9 cellular contexts compared by ENCODE assay signal in the genomic region with DNA sequence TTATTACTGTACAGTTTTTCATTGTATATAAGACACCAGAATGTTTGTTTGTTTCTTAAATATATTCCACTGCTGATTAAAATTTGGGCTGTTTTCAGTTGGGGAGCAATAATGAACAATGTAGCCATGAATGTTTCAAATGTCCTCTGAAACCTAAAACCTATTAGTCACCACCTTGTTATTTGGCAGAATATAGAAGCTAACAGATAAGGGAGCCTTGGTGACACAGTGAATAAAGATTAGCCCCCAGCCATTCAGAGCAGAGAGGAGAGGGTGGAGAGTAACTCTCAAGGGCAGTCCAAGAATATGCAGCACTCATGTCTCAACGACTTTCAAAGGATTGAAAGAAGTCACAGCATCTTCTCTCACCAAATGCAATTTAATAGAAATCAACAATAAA. TPM values are rescaled to one million over a fixed set of nuclear protein-coding genes. Genes with fewer than 3 reads are reported as not detected.
DNase-seq lines count a peak whose midpoint lies in the region; ATAC-seq and TF ChIP-seq lines count a peak whose summit lies in the region.
"Had no signal": no experiment of that assay in that cellular context is flagged by ENCODE, and none has a peak within 500 bp of the region (broad histone marks: within the 10 kb centered on the region; RNA-seq: fewer than 3 reads in every experiment).

No MANE protein-coding gene starts in this region.

- H3K4me1 ChIP-seq in heart left ventricle: peaks cover 0 to 14% (median 7%) of the 10 kb centered on the region in 12 donors
- no peaks in the 10 kb centered on the region for H3K4me1 ChIP-seq in testis
- H3K4me1 ChIP-seq: upper lobe of left lung had no signal

- WGBS in heart left ventricle, 4 donors: 11 to 24% (median 18%) methylated on average over 1 of the region's 1 CpG
- WGBS in testis, 2 donors: 39 to 67% methylated on average over 1 of the region's 1 CpG

- DNase-seq in HFFc6: peak; percentile 83
- no peak for DNase-seq in heart left ventricle
- peak; percentile 59 for DNase-seq in testis
- no peak for DNase-seq in H7
- no peak for DNase-seq in CD14-positive monocyte (ENCODE audit: low spot score)
- DNase-seq: upper lobe of left lung had no signal

- H3K27ac ChIP-seq in heart left ventricle: peak overlapping the region in 4 of 12 donors; percentile 3 to 46 (median 24)
- H3K27ac ChIP-seq in testis: no peak overlapping the region
- H3K27ac ChIP-seq: upper lobe of left lung had no signal

- H3K4me1 Mint-ChIP-seq in HFFc6 (ENCODE audit: low read depth) (peaks cover 89% of the 10 kb centered on the region), CD14-positive monocyte (no peaks in the 10 kb centered on the region)

- H3K4me3 Mint-ChIP-seq in HFFc6 (peak overlapping the region; percentile 70), CD14-positive monocyte (no peak overlapping the region)
- H3K4me3 Mint-ChIP-seq: IgD-negative memory B cell had no signal

- H3K36me3 Mint-ChIP-seq in HFFc6 (ENCODE audit: low read depth) (peaks cover 16% of the 10 kb centered on the region), CD14-positive monocyte (no peaks in the 10 kb centered on the region)
- H3K36me3 Mint-ChIP-seq: IgD-negative memory B cell had no signal

- TF ChIP-seq POLR2A in heart left ventricle (IDR thresholded peaks at IDR 0.05) (no peak), testis (IDR thresholded peaks at IDR 0.05) (no peak)

- no peaks in the 10 kb centered on the region for H3K27me3 ChIP-seq in heart left ventricle
- H3K27me3 ChIP-seq in testis: no peaks in the 10 kb centered on the region
- H3K27me3 ChIP-seq in H7 (ENCODE audit: control insufficient read depth, insufficient read depth, low read length): no peaks in the 10 kb centered on the region
- H3K27me3 ChIP-seq: upper lobe of left lung had no signal

- H3K9me3 Mint-ChIP-seq in HFFc6 (no peaks in the 10 kb centered on the region), CD14-positive monocyte (peaks cover 0 to 8% (median 0%) of the 10 kb centered on the region in 7 donors)
- H3K9me3 Mint-ChIP-seq: IgD-negative memory B cell had no signal

- TF ChIP-seq CTCF in HFFc6 (IDR thresholded peaks at IDR 0.05) (no peak), heart left ventricle (IDR thresholded peaks at IDR 0.05) (no peak), testis (IDR thresholded peaks at IDR 0.05) (no peak), CD14-positive monocyte (IDR thresholded peaks at IDR 0.05) (no peak)

- H3K27me3 Mint-ChIP-seq in HFFc6 (ENCODE audit: insufficient read depth) (peaks cover 2% of the 10 kb centered on the region), CD14-positive monocyte (ENCODE audit: low read depth in 3 of 3) (peaks cover 2 to 8% (median 4%) of the 10 kb centered on the region in 3 donors)

- intact Hi-C loops in heart left ventricle (cut with DNase I) (no loop called here), testis (cut with DNase I; ENCODE audit: low total_unique reads) (no loop called here), CD14-positive monocyte (cut with micrococcal nuclease) (no loop called here)

- peak; percentile 90 for ATAC-seq in SK-N-SH treated with all-trans-retinoic acid at 6 μM for 48 hours
- ATAC-seq in heart left ventricle: peak in 3 of 4 donors; percentile 93 to 97 (median 97)
- ATAC-seq in HG03196 (IDR thresholded peaks at IDR 0.05; ENCODE audit: unreplicated experiment): no peak

- H3K27ac Mint-ChIP-seq in HFFc6: peak overlapping the region; percentile 88
- no peak overlapping the region for H3K27ac Mint-ChIP-seq in CD14-positive monocyte
- H3K27ac Mint-ChIP-seq: IgD-negative memory B cell had no signal

- H3K36me3 ChIP-seq in heart left ventricle (no peaks in the 10 kb centered on the region), testis (ENCODE audit: low read depth, missing control alignments) (no peaks in the 10 kb centered on the region), H7 (replicated peaks; ENCODE audit: control insufficient read depth, insufficient read depth, low read length) (no peaks in the 10 kb centered on the region)
- H3K36me3 ChIP-seq: upper lobe of left lung had no signal

- H3K4me3 ChIP-seq in heart left ventricle (no peak overlapping the region), testis (no peak overlapping the region), H7 (ENCODE audit: insufficient read depth, low read depth, low read length) (no peak overlapping the region)
- H3K4me3 ChIP-seq: upper lobe of left lung had no signal

- peaks cover 0 to 4% (median 0%) of the 10 kb centered on the region in 12 donors for H3K9me3 ChIP-seq in heart left ventricle
- no peaks in the 10 kb centered on the region for H3K9me3 ChIP-seq in testis
- H3K9me3 ChIP-seq: upper lobe of left lung had no signal

TF ChIP-seq in SK-N-SH treated with all-trans-retinoic acid at 6 μM for 48 hours, 23 proteins besides CTCF, POLR2A, EP300 and RAD21:
- no peak for TF ChIP-seq RARB (CRISPR knock-in tag; IDR thresholded peaks at IDR 0.05)
- TF ChIP-seq, protein P1, sequence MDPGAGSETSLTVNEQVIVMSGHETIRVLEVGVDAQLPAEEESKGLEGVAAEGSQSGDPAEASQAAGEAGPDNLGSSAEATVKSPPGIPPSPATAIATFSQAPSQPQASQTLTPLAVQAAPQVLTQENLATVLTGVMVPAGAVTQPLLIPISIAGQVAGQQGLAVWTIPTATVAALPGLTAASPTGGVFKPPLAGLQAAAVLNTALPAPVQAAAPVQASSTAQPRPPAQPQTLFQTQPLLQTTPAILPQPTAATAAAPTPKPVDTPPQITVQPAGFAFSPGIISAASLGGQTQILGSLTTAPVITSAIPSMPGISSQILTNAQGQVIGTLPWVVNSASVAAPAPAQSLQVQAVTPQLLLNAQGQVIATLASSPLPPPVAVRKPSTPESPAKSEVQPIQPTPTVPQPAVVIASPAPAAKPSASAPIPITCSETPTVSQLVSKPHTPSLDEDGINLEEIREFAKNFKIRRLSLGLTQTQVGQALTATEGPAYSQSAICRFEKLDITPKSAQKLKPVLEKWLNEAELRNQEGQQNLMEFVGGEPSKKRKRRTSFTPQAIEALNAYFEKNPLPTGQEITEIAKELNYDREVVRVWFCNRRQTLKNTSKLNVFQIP (CRISPR knock-in tag; IDR thresholded peaks at IDR 0.05; ENCODE audit: borderline replicate concordance, low read depth): no peak
- no peak for TF ChIP-seq OSR1 (CRISPR knock-in tag; IDR thresholded peaks at IDR 0.05)
- peak; percentile 33; the same call in 1 of the 2 replicates for TF ChIP-seq ISL1 (CRISPR knock-in tag; IDR thresholded peaks at IDR 0.05)
- no peak; the same call in 1 of the 2 replicates for TF ChIP-seq ZC3H10 (CRISPR knock-in tag; IDR thresholded peaks at IDR 0.05)
- no peak for TF ChIP-seq BACH2 (CRISPR knock-in tag; IDR thresholded peaks at IDR 0.05; ENCODE audit: borderline replicate concordance)
- no peak for TF ChIP-seq ZNF565 (CRISPR knock-in tag; conservative IDR thresholded peaks at IDR 0.05; ENCODE audit: low read depth)
- no peak for TF ChIP-seq ZFP30 (CRISPR knock-in tag; IDR thresholded peaks at IDR 0.05)
- TF ChIP-seq, protein P2, sequence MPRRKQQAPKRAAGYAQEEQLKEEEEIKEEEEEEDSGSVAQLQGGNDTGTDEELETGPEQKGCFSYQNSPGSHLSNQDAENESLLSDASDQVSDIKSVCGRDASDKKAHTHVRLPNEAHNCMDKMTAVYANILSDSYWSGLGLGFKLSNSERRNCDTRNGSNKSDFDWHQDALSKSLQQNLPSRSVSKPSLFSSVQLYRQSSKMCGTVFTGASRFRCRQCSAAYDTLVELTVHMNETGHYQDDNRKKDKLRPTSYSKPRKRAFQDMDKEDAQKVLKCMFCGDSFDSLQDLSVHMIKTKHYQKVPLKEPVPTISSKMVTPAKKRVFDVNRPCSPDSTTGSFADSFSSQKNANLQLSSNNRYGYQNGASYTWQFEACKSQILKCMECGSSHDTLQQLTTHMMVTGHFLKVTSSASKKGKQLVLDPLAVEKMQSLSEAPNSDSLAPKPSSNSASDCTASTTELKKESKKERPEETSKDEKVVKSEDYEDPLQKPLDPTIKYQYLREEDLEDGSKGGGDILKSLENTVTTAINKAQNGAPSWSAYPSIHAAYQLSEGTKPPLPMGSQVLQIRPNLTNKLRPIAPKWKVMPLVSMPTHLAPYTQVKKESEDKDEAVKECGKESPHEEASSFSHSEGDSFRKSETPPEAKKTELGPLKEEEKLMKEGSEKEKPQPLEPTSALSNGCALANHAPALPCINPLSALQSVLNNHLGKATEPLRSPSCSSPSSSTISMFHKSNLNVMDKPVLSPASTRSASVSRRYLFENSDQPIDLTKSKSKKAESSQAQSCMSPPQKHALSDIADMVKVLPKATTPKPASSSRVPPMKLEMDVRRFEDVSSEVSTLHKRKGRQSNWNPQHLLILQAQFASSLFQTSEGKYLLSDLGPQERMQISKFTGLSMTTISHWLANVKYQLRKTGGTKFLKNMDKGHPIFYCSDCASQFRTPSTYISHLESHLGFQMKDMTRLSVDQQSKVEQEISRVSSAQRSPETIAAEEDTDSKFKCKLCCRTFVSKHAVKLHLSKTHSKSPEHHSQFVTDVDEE (CRISPR knock-in tag; IDR thresholded peaks at IDR 0.05): no peak

RNA-seq across cellular contexts. Expression of gene ATP8B1, which starts 43.1 kb away (rescaled TPM):
- 100 to 1,000 TPM in 3 of 6 experiments, 10 to 100 TPM in 3; 78.8 to 115 (median 94.6) TPM for total RNA-seq in HFFc6 (2021; fragmentation: NEBNext Ultra II Directional; extraction: Animal tissue kit (Norgen Biotek cat#: 25700))
- total RNA-seq in heart left ventricle (10 to 100 TPM in 1 of 9 donors, 1 to 10 TPM in 8; 5.3 to 12.8 (median 6.5) TPM), testis (1 to 10 TPM; 1.6 to 1.7 TPM)
- polyA plus RNA-seq in heart left ventricle (1 to 10 TPM; 3.0 to 3.7 TPM), testis (ENCODE audit: insufficient read depth, low read depth, low replicate concordance) (3.0 TPM), CD14-positive monocyte (under 1 TPM; 0.02 to 0.11 TPM)
- 1.4 and 2.4 TPM in 2 replicates for total RNA-seq in H7 (2014; rRNA removed; shearing (Covaris generic))

Comparison
In these comparisons a context has a peak if more than half of its experiments do, and no peak if none do; other contexts are left out.
1. DNase-seq: peak in HFFc6 (single experiment) and testis (single experiment); none in heart left ventricle (0 of 5), H7 (single experiment) and CD14-positive monocyte (single experiment).
2. RNA of gene ATP8B1, which starts 43.1 kb away (total RNA-seq): 78.8 to 115 TPM in HFFc6; 5.3 to 12.8 TPM in heart left ventricle, 1.6 to 1.7 TPM in testis and 1.4 to 2.4 TPM in H7; every median in the first group is over 4 times any median in the second.